1 cellular context compared by ENCODE assay signal in genomic region chr17:64232466-64233262, GRCh38.
TF ChIP-seq lines count a peak whose summit lies in the region.

No MANE protein-coding gene starts in this region.

TF ChIP-seq in H1, 55 proteins besides CTCF, POLR2A, EP300 and RAD21:
- 0 out of 2 replicates have a peak, but pooled peaks have one; percentile 79 for TF ChIP-seq ATF2 (IDR thresholded peaks at IDR 0.05; ENCODE audit: low read length)
- no peak for TF ChIP-seq RNF2 (IDR thresholded peaks at IDR 0.05; ENCODE audit: borderline replicate concordance, low read depth, low read length, missing control alignments, poor library complexity, severe bottlenecking)
